Comparison of ENCODE assay signal across 14 cellular contexts in genomic region chrX:20056704-20057103, GRCh38.
DNase-seq lines count a peak whose midpoint lies in the region; ATAC-seq and TF ChIP-seq lines count a peak whose summit lies in the region.
"Had no signal": no experiment of that assay in that cellular context is flagged by ENCODE, and none has a peak within 500 bp of the region (broad histone marks: within the 10 kb centered on the region; RNA-seq: fewer than 3 reads in every experiment).

No MANE protein-coding gene starts in this region.

- no peak overlapping the region for H2AFZ ChIP-seq in hepatocyte

- no peaks in the 10 kb centered on the region for H3K27me3 ChIP-seq in hepatocyte
- no peaks in the 10 kb centered on the region for H3K27me3 ChIP-seq in effector memory CD4-positive, alpha-beta T cell (replicated peaks; ENCODE audit: control insufficient read depth, insufficient read depth, low read length, poor library complexity, severe bottlenecking)
- H3K27me3 ChIP-seq: ascending aorta had no signal

- ATAC-seq in HG02678 (IDR thresholded peaks at IDR 0.05; ENCODE audit: unreplicated experiment) (peak; percentile 34), left lobe of liver (no peak)
- ATAC-seq: naive thymus-derived CD4-positive, alpha-beta T cell; stimulated activated memory B cell treated with anti-CD40 and anti-IgM and Interleukin-4, amounts not matched to agents 10 μg/mL and 1 μg/mL and 100 μg/mL, for 72 hours had no signal

- TF ChIP-seq CTCF in hepatocyte (IDR thresholded peaks at IDR 0.05; ENCODE audit: poor library complexity): no peak
- TF ChIP-seq CTCF in CD14-positive monocyte (IDR thresholded peaks at IDR 0.05): no peak

- no peak overlapping the region for H3K27ac Mint-ChIP-seq in CD14-positive monocyte
- H3K27ac Mint-ChIP-seq: naive thymus-derived CD4-positive, alpha-beta T cell; stimulated activated memory B cell treated with anti-CD40 and anti-IgM and Interleukin-4, amounts not matched to agents 10 μg/mL and 1 μg/mL and 100 μg/mL, for 72 hours had no signal

- no peaks in the 10 kb centered on the region for H3K9me2 ChIP-seq in hepatocyte (replicated peaks; ENCODE audit: insufficient read depth)

- H3K4me2 ChIP-seq in hepatocyte: no peak overlapping the region

- no peak overlapping the region for H3K4me3 Mint-ChIP-seq in CD14-positive monocyte
- H3K4me3 Mint-ChIP-seq: naive thymus-derived CD4-positive, alpha-beta T cell; stimulated activated memory B cell treated with anti-CD40 and anti-IgM and Interleukin-4, amounts not matched to agents 10 μg/mL and 1 μg/mL and 100 μg/mL, for 72 hours had no signal

- no peaks in the 10 kb centered on the region for H4K20me1 ChIP-seq in hepatocyte (ENCODE audit: insufficient read depth, poor library complexity, severe bottlenecking)

- in situ Hi-C loops in G401 (cut with HindIII; ENCODE audit: low sequenced_read_pairs): no loop called here

- no peaks in the 10 kb centered on the region for H3K36me3 ChIP-seq in hepatocyte (replicated peaks; ENCODE audit: insufficient read depth, low read depth)
- no peaks in the 10 kb centered on the region for H3K36me3 ChIP-seq in effector memory CD4-positive, alpha-beta T cell (ENCODE audit: control insufficient read depth, insufficient read depth, low read length)
- H3K36me3 ChIP-seq: ascending aorta had no signal

- no peaks in the 10 kb centered on the region for H3K9me3 ChIP-seq in hepatocyte (ENCODE audit: low read depth)
- no peaks in the 10 kb centered on the region for H3K9me3 ChIP-seq in effector memory CD4-positive, alpha-beta T cell (ENCODE audit: control insufficient read depth, low read length)
- H3K9me3 ChIP-seq: ascending aorta had no signal

- peaks cover 10% of the 10 kb centered on the region for H3K4me1 Mint-ChIP-seq in CD14-positive monocyte

- peak; percentile 58 for DNase-seq in G401 (ENCODE audit: low spot score)
- DNase-seq in NCI-H69 (lab: John Stamatoyannopoulos, UW): peak; percentile 60
- peak; percentile 8 for DNase-seq in hepatocyte (ENCODE audit: low spot score)
- no peak for DNase-seq in effector memory CD4-positive, alpha-beta T cell
- DNase-seq in left lobe of liver (ENCODE audit: low spot score): no peak
- DNase-seq in CD14-positive monocyte (ENCODE audit: low spot score): no peak
- DNase-seq in GM19238 (ENCODE audit: insufficient read length, low spot score): no peak
- DNase-seq: HCEC 1CT; naive thymus-derived CD4-positive, alpha-beta T cell; NCI-H226 had no signal

- no peak overlapping the region for H3K4me3 ChIP-seq in hepatocyte
- no peak overlapping the region for H3K4me3 ChIP-seq in effector memory CD4-positive, alpha-beta T cell (ENCODE audit: insufficient read depth, low read depth, low read length, poor library complexity, severe bottlenecking)
- H3K4me3 ChIP-seq: ascending aorta, SK-N-MC had no signal

- no peak overlapping the region for H3K27ac ChIP-seq in hepatocyte
- no peak overlapping the region for H3K27ac ChIP-seq in effector memory CD4-positive, alpha-beta T cell (ENCODE audit: insufficient read depth, low read length, poor library complexity, severe bottlenecking)
- H3K27ac ChIP-seq: ascending aorta, SK-N-MC had no signal

- peaks cover 0 to 5% (median 2%) of the 10 kb centered on the region in 7 donors for H3K9me3 Mint-ChIP-seq in CD14-positive monocyte
- H3K9me3 Mint-ChIP-seq: naive thymus-derived CD4-positive, alpha-beta T cell; stimulated activated memory B cell treated with anti-CD40 and anti-IgM and Interleukin-4, amounts not matched to agents 10 μg/mL and 1 μg/mL and 100 μg/mL, for 72 hours had no signal

- peaks cover 0 to 23% (median 3%) of the 10 kb centered on the region in 3 donors for H3K27me3 Mint-ChIP-seq in CD14-positive monocyte (ENCODE audit: low read depth in 3 of 3)
- H3K27me3 Mint-ChIP-seq: stimulated activated memory B cell treated with anti-CD40 and anti-IgM and Interleukin-4, amounts not matched to agents 10 μg/mL and 1 μg/mL and 100 μg/mL, for 72 hours had no signal

- no peaks in the 10 kb centered on the region for H3K36me3 Mint-ChIP-seq in CD14-positive monocyte
- H3K36me3 Mint-ChIP-seq: stimulated activated memory B cell treated with anti-CD40 and anti-IgM and Interleukin-4, amounts not matched to agents 10 μg/mL and 1 μg/mL and 100 μg/mL, for 72 hours had no signal

- H3K4me1 ChIP-seq in hepatocyte (ENCODE audit: insufficient read depth): no peaks in the 10 kb centered on the region
- H3K4me1 ChIP-seq in effector memory CD4-positive, alpha-beta T cell (ENCODE audit: control insufficient read depth, insufficient read depth, low read length, poor library complexity, severe bottlenecking): no peaks in the 10 kb centered on the region
- H3K4me1 ChIP-seq: ascending aorta had no signal

- H3K79me2 ChIP-seq in hepatocyte: no peaks in the 10 kb centered on the region

- WGBS in hepatocyte (ENCODE audit: low lambda C conversion rate, missing lambda C conversion rate): 75% methylated on average over 11 of the region's 11 CpGs

- intact Hi-C loops in CD14-positive monocyte (cut with micrococcal nuclease): no loop called here

Comparison
In these comparisons a context has a peak if more than half of its experiments do, and no peak if none do; other contexts are left out.
1. DNase-seq: peak in G401 (single experiment), NCI-H69 (single experiment) and hepatocyte (single experiment); none in effector memory CD4-positive, alpha-beta T cell (0 of 3), left lobe of liver (single experiment), CD14-positive monocyte (single experiment) and GM19238 (single experiment).